In genomic region chr11:135027461-135027860, GRCh38 we compare ENCODE assay signal across 8 cellular contexts.
DNase-seq lines count a peak whose midpoint lies in the region; TF ChIP-seq lines count a peak whose summit lies in the region.

No MANE protein-coding gene starts in this region.

- H4K20me1 ChIP-seq in H9 (ENCODE audit: control insufficient read depth, insufficient read depth, insufficient read length): no peaks in the 10 kb centered on the region

- no peak overlapping the region for H3T11ph ChIP-seq in H9 (ENCODE audit: low read length)

- intact Hi-C loops in colonic mucosa (cut with DNase I) (no loop called here), Calu3 (cut with micrococcal nuclease; ENCODE audit: unreplicated experiment) (no loop called here)

- no peak overlapping the region for H3K9ac ChIP-seq in H9 (ENCODE audit: extremely low read depth, insufficient read length, low read length)
- H3K9ac ChIP-seq in colonic mucosa (ENCODE audit: low read depth in 2 of 2, low read length in 2 of 2): no peak overlapping the region

- TF ChIP-seq CTCF in H9 (conservative IDR thresholded peaks at IDR 0.05) (no peak), colonic mucosa (IDR thresholded peaks at IDR 0.05) (no peak), Calu3 (IDR thresholded peaks at IDR 0.05; ENCODE audit: unreplicated experiment) (no peak)

- DNase-seq in ACHN (peak; percentile 31), H9 (peak; percentile 67), iPS DF 4.7 (ENCODE audit: extremely low read depth, low spot score) (peak; percentile 28), colonic mucosa (no peak), Ammon's horn (ENCODE audit: low spot score) (no peak), Calu3 (no peak), NCI-H82 treated with DMSO at 0.1 percent for 48 hours (lab: John Stamatoyannopoulos, UW; ENCODE audit: unreplicated experiment) (no peak)
- peak; percentile 8 for DNase-seq in activated CD4-positive, alpha-beta T cell treated with anti-CD3 and anti-CD28 coated beads, Interleukin-2, amount 50 U/mL, for 1 hour

- no peak overlapping the region for H3K4me2 ChIP-seq in H9 (ENCODE audit: insufficient read depth, insufficient read length, low read length)

- peaks cover 3% of the 10 kb centered on the region for H3K27me3 Mint-ChIP-seq in H9 (ENCODE audit: low read depth)
- H3K27me3 Mint-ChIP-seq in Calu3 (ENCODE audit: unreplicated experiment): no peaks in the 10 kb centered on the region

- no peak overlapping the region for H3K14ac ChIP-seq in H9 (ENCODE audit: insufficient read depth, low read length)

- H2AK5ac ChIP-seq in H9 (ENCODE audit: insufficient read length, low read length): no peak overlapping the region

- no peak overlapping the region for H3K4ac ChIP-seq in H9 (ENCODE audit: low read depth, low read length)

- peaks cover 0 to 3% of the 10 kb centered on the region in 2 experiments; a peak in 2 of 5 replicates for H3K9me3 Mint-ChIP-seq in H9
- peaks cover 14% of the 10 kb centered on the region for H3K9me3 Mint-ChIP-seq in Calu3 (ENCODE audit: low read depth, unreplicated experiment)

- no peak overlapping the region for H3K18ac ChIP-seq in H9 (ENCODE audit: insufficient read length, low read depth, low read length)

- no peak overlapping the region for H3K27ac Mint-ChIP-seq in H9
- no peak overlapping the region for H3K27ac Mint-ChIP-seq in Calu3 (ENCODE audit: unreplicated experiment)

- H3K27ac ChIP-seq in H9 (ENCODE audit: insufficient read length, low read depth, low read length): no peak overlapping the region
- no peak overlapping the region for H3K27ac ChIP-seq in colonic mucosa

- H2BK20ac ChIP-seq in H9 (ENCODE audit: low read depth, low read length, poor library complexity, severe bottlenecking): no peak overlapping the region

- no peak overlapping the region for H4K8ac ChIP-seq in H9 (replicated peaks; ENCODE audit: insufficient read length, low read depth, low read length)

- H3K23ac ChIP-seq in H9 (ENCODE audit: insufficient read length, low read depth, low read length): no peak overlapping the region

- no peak overlapping the region for H2BK15ac ChIP-seq in H9 (ENCODE audit: low read depth, low read length)

- H2AFZ ChIP-seq in H9 (ENCODE audit: low read length): no peak overlapping the region

- no peak overlapping the region; a peak in 1 of 5 replicates for H3K4me3 Mint-ChIP-seq in H9
- no peak overlapping the region for H3K4me3 Mint-ChIP-seq in Calu3 (ENCODE audit: low read depth, unreplicated experiment)

- CTCF ChIA-PET in Calu3 (lab: Charles Lee): no interaction called here

- H3K79me2 ChIP-seq in H9 (ENCODE audit: insufficient read depth, low read length): no peaks in the 10 kb centered on the region

- H3K9me3 ChIP-seq in H9 (ENCODE audit: control insufficient read depth, low read depth, low read length): no peaks in the 10 kb centered on the region
- H3K9me3 ChIP-seq in colonic mucosa: no peaks in the 10 kb centered on the region

- H3K27me3 ChIP-seq in H9 (ENCODE audit: insufficient read depth, low read length) (no peaks in the 10 kb centered on the region), colonic mucosa (no peaks in the 10 kb centered on the region)

- no peaks in the 10 kb centered on the region for H3K79me1 ChIP-seq in H9 (ENCODE audit: insufficient read depth, low read depth, low read length, poor library complexity, severe bottlenecking)

- H3K4me3 ChIP-seq in colonic mucosa: no peak overlapping the region

- no peak overlapping the region for H2BK120ac ChIP-seq in H9 (ENCODE audit: low read depth, low read length, poor library complexity, severe bottlenecking)

- BruUV-seq in Calu3 (replicated peaks; lab: Mats Ljungman, UMichigan): no TSS peak

- no peak overlapping the region for H2BK12ac ChIP-seq in H9 (ENCODE audit: insufficient read length, low read depth, low read length)

- H2BK5ac ChIP-seq in H9 (ENCODE audit: insufficient read length, low read length): no peak overlapping the region

- H4K5ac ChIP-seq in H9 (ENCODE audit: insufficient read length, low read depth, low read length): no peak overlapping the region

- no peak overlapping the region for H3K56ac ChIP-seq in H9 (ENCODE audit: insufficient read length, low read depth, low read length)

- WGBS in H9 (ENCODE audit: extremely low coverage, insufficient read length, low lambda C conversion rate): no CpG with 5 or more reads among the region's 5 CpGs

- H3K36me3 ChIP-seq in colonic mucosa: no peaks in the 10 kb centered on the region

- H3K4me1 Mint-ChIP-seq in H9: peaks cover 32 to 46% of the 10 kb centered on the region in 2 experiments
- H3K4me1 Mint-ChIP-seq in Calu3 (ENCODE audit: low read depth, unreplicated experiment): no peaks in the 10 kb centered on the region

- H3K23me2 ChIP-seq in H9 (ENCODE audit: insufficient read length, low read depth, low read length, poor library complexity, severe bottlenecking): no peaks in the 10 kb centered on the region

- peaks cover 3% of the 10 kb centered on the region; the same call in 1 of the 2 replicates for H3K4me1 ChIP-seq in H9 (ENCODE audit: insufficient read depth, low read length)
- no peaks in the 10 kb centered on the region for H3K4me1 ChIP-seq in colonic mucosa

- peaks cover 0 to 2% (median 0%) of the 10 kb centered on the region in 3 experiments; a peak in 1 of 7 replicates for H3K36me3 Mint-ChIP-seq in H9 (ENCODE audit: insufficient read depth in 1 of 3, low read depth in 3 of 3)
- H3K36me3 Mint-ChIP-seq in Calu3 (ENCODE audit: insufficient read depth, unreplicated experiment): no peaks in the 10 kb centered on the region

- in situ Hi-C loops in ACHN (cut with HindIII; ENCODE audit: low pct_ligation_motif_present, low pct_unique_long_range_greater_than_20kb, low sequenced_read_pairs): no loop called here

- no peak overlapping the region for H4K91ac ChIP-seq in H9 (ENCODE audit: insufficient read length, low read depth, low read length)

Comparison
In these comparisons a context has a peak if more than half of its experiments do, and no peak if none do; other contexts are left out.
1. DNase-seq: peak in ACHN (single experiment), H9 (single experiment), activated CD4-positive, alpha-beta T cell treated with anti-CD3 and anti-CD28 coated beads, Interleukin-2, amount 50 U/mL, for 1 hour (single experiment) and iPS DF 4.7 (single experiment); none in colonic mucosa (single experiment), Ammon's horn (single experiment), Calu3 (single experiment) and NCI-H82 treated with DMSO at 0.1 percent for 48 hours (single experiment).